11 cellular contexts compared by ENCODE assay signal in genomic region chr1:225447001-225447615, GRCh38. TPM values are rescaled to one million over a fixed set of nuclear protein-coding genes. Genes with fewer than 3 reads are reported as not detected.
DNase-seq lines count a peak whose midpoint lies in the region; ATAC-seq and TF ChIP-seq lines count a peak whose summit lies in the region.
"Had no signal": no experiment of that assay in that cellular context is flagged by ENCODE, and none has a peak within 500 bp of the region (broad histone marks: within the 10 kb centered on the region; RNA-seq: fewer than 3 reads in every experiment).

No MANE protein-coding gene starts in this region.

- H3K9ac ChIP-seq in neuronal stem cell (ENCODE audit: low read depth, low read length, poor library complexity) = no peak overlapping the region

- peak overlapping the region; percentile 27 for H2AFZ ChIP-seq in neuronal stem cell (ENCODE audit: low read length)

- peak overlapping the region; percentile 4 for H2AK5ac ChIP-seq in neuronal stem cell (ENCODE audit: low read depth, low read length)

- H4K91ac ChIP-seq in neuronal stem cell (ENCODE audit: low read depth, low read length, poor library complexity) = no peak overlapping the region

- peaks cover 0 to 6% of the 10 kb centered on the region in 2 donors for H3K36me3 Mint-ChIP-seq in activated naive CD4-positive, alpha-beta T cell treated with anti-CD3 and anti-CD28 coated beads, Interleukin-2, amount 50 U/mL, for 72 hours

- H2BK5ac ChIP-seq in neuronal stem cell (ENCODE audit: low read length) = no peak overlapping the region

- no peak for TF ChIP-seq CTCF in heart left ventricle (IDR thresholded peaks at IDR 0.05)
- TF ChIP-seq CTCF in vagina (IDR thresholded peaks at IDR 0.05) = no peak

- no peak overlapping the region for H3K4me3 ChIP-seq in heart left ventricle
- no peak overlapping the region for H3K4me3 ChIP-seq in neuronal stem cell (ENCODE audit: low read length in 2 of 2)
- no peak overlapping the region for H3K4me3 ChIP-seq in vagina

- no peaks in the 10 kb centered on the region for H3K36me3 ChIP-seq in heart left ventricle
- no peaks in the 10 kb centered on the region for H3K36me3 ChIP-seq in neuronal stem cell (replicated peaks in 1 of 2; ENCODE audit: control insufficient read depth in 2 of 2, insufficient read depth in 2 of 2, low read length in 2 of 2)
- H3K36me3 ChIP-seq in vagina = no peaks in the 10 kb centered on the region
- H3K36me3 ChIP-seq: WERI-Rb-1 had no signal

- WGBS in heart left ventricle, 4 donors = 59 to 63% (median 61%) methylated on average over 9 of the region's 9 CpGs
- WGBS in neuronal stem cell (ENCODE audit: extremely low coverage in 2 of 2, insufficient read length in 2 of 2, insufficient replicate concordance in 1 of 2), 2 donors = no CpG with 5 or more reads among the region's 9 CpGs

- H3K23ac ChIP-seq in neuronal stem cell (ENCODE audit: low read depth, low read length, poor library complexity) = no peak overlapping the region

- H3K27ac Mint-ChIP-seq in activated naive CD4-positive, alpha-beta T cell treated with anti-CD3 and anti-CD28 coated beads, Interleukin-2, amount 50 U/mL, for 72 hours = no peak overlapping the region

- peak overlapping the region; percentile 38 for H3K18ac ChIP-seq in neuronal stem cell (ENCODE audit: low read length)

- H3K79me1 ChIP-seq in neuronal stem cell (ENCODE audit: low read depth, low read length) = peaks cover 2% of the 10 kb centered on the region

- H4K8ac ChIP-seq in neuronal stem cell (ENCODE audit: low read depth, low read length) = no peak overlapping the region

- no peak overlapping the region for H2BK12ac ChIP-seq in neuronal stem cell (ENCODE audit: low read length)

- H3K14ac ChIP-seq in neuronal stem cell (ENCODE audit: low read length) = no peak overlapping the region

- no peaks in the 10 kb centered on the region for H3K27me3 ChIP-seq in heart left ventricle
- H3K27me3 ChIP-seq in neuronal stem cell (ENCODE audit: control insufficient read depth in 3 of 3, insufficient read depth in 3 of 3, low read depth in 1 of 3, low read length in 3 of 3) = peaks cover 0 to 2% (median 0%) of the 10 kb centered on the region in 3 experiments
- no peaks in the 10 kb centered on the region for H3K27me3 ChIP-seq in vagina

- H3K4me1 ChIP-seq in heart left ventricle (peaks cover 11 to 76% (median 48%) of the 10 kb centered on the region in 12 donors), neuronal stem cell (ENCODE audit: control insufficient read depth in 2 of 2, insufficient read depth in 1 of 2, low read depth in 1 of 2, low read length in 2 of 2) (peaks cover 3 to 15% of the 10 kb centered on the region in 2 donors), vagina (peaks cover 59% of the 10 kb centered on the region)

- no peak for TF ChIP-seq POLR2A in heart left ventricle (IDR thresholded peaks at IDR 0.05)
- TF ChIP-seq POLR2A in vagina (IDR thresholded peaks at IDR 0.05) = no peak

- DNase-seq in heart left ventricle (no peak), Right ventricle myocardium inferior (ENCODE audit: missing footprints) (no peak), epithelial cell of prostate (ENCODE audit: low read depth, low spot score) (no peak), neuronal stem cell (ENCODE audit: low spot score) (no peak), vagina (ENCODE audit: extremely low spot score in 2 of 2) (no peak), foreskin melanocyte (no peak)
- no peak for DNase-seq in stimulated activated CD4-positive, alpha-beta T cell treated with anti-CD3 and anti-CD28 coated beads, Interleukin-4, amount 100 ng/mL, for 24 hours
- DNase-seq in activated naive CD4-positive, alpha-beta T cell treated with anti-CD3 and anti-CD28 coated beads, Interleukin-2, amount 50 U/mL, for 72 hours (ENCODE audit: low spot score in 2 of 2) = no peak
- DNase-seq: RPMI8226; stimulated activated CD4-positive, alpha-beta T cell treated with anti-CD3 and anti-CD28 coated beads, Interleukin-12 subunit alpha, Interleukin-12 subunit beta, amount 100 ng/mL, for 4 hours; WERI-Rb-1 had no signal

- no peaks in the 10 kb centered on the region for H3K9me3 Mint-ChIP-seq in activated naive CD4-positive, alpha-beta T cell treated with anti-CD3 and anti-CD28 coated beads, Interleukin-2, amount 50 U/mL, for 72 hours

- H2BK120ac ChIP-seq in neuronal stem cell (ENCODE audit: low read depth, low read length) = no peak overlapping the region

- peak overlapping the region; percentile 28 for H2BK15ac ChIP-seq in neuronal stem cell (ENCODE audit: low read length)

- H3K27ac ChIP-seq in heart left ventricle (peak overlapping the region in 11 of 12 donors; percentile 75 to 90 (median 81)), epithelial cell of prostate (peak overlapping the region; percentile 91), neuronal stem cell (replicated peaks; ENCODE audit: low read length) (no peak overlapping the region), vagina (peak overlapping the region; percentile 75)
- H3K27ac ChIP-seq: WERI-Rb-1 had no signal

- intact Hi-C loops in heart left ventricle (cut with DNase I) = no loop called here
- intact Hi-C loops in Right ventricle myocardium inferior (cut with DNase I) = no loop called here
- intact Hi-C loops in vagina (cut with DNase I) = no loop called here

- ATAC-seq in heart left ventricle (no peak), Right ventricle myocardium inferior (no peak)
- ATAC-seq in activated naive CD4-positive, alpha-beta T cell treated with anti-CD3 and anti-CD28 coated beads, Interleukin-2, amount 50 U/mL, for 72 hours = no peak

- no peaks in the 10 kb centered on the region for H3K9me3 ChIP-seq in heart left ventricle
- peaks cover 0 to 2% of the 10 kb centered on the region in 2 donors for H3K9me3 ChIP-seq in neuronal stem cell (replicated peaks in 1 of 2; ENCODE audit: control insufficient read depth in 2 of 2, insufficient read depth in 1 of 2, low read depth in 1 of 2, low read length in 2 of 2)
- H3K9me3 ChIP-seq in vagina = no peaks in the 10 kb centered on the region

- peak overlapping the region; percentile 60 for H3K4ac ChIP-seq in neuronal stem cell (ENCODE audit: low read length)

- H3K4me2 ChIP-seq in neuronal stem cell (ENCODE audit: insufficient read depth, low read length, poor library complexity, severe bottlenecking) = no peak overlapping the region

RNA-seq across cellular contexts. Expression of gene LBR, which starts 19.3 kb away (rescaled TPM):
- total RNA-seq in heart left ventricle (10 to 100 TPM in 4 of 9 donors, 1 to 10 TPM in 5; 6.8 to 37.8 (median 9.7) TPM), Right ventricle myocardium inferior (19.0 TPM), vagina (41.5 TPM)
- polyA plus RNA-seq in heart left ventricle = 1 to 10 TPM; 4.3 to 7.5 TPM
- polyA plus RNA-seq in neuronal stem cell (2013, experiment 1 of 2) = 82.5 TPM
- polyA plus RNA-seq in neuronal stem cell (2013, experiment 2 of 2) = 83.8 TPM
- 100 to 1,000 TPM; 161 to 174 TPM for total RNA-seq in activated naive CD4-positive, alpha-beta T cell treated with anti-CD3 and anti-CD28 coated beads, Interleukin-2, amount 50 U/mL, for 72 hours
